8 cellular contexts compared by ENCODE assay signal in genomic region chr10:78407009-78407711, GRCh38.
A peak's percentile ranks its signal among the peaks of the same experiment; 100 is the strongest.
DNase-seq lines count a peak whose midpoint lies in the region; ATAC-seq and TF ChIP-seq lines count a peak whose summit lies in the region.

No MANE protein-coding gene starts in this region.

- TF ChIP-seq CTCF in CD8-positive, alpha-beta T cell (IDR thresholded peaks at IDR 0.05), result no peak

- peak overlapping the region; percentile 42 for H3K4me3 ChIP-seq in CD8-positive, alpha-beta T cell (ENCODE audit: low read depth, low read length)

- no peaks in the 10 kb centered on the region for H3K27me3 ChIP-seq in CD8-positive, alpha-beta T cell (ENCODE audit: insufficient read depth, low read length)

- peak in 6 of 7 experiments; percentile 21 to 64 (median 54) for DNase-seq in CD8-positive, alpha-beta T cell
- DNase-seq in NCI-H460 (ENCODE audit: extremely low read depth, low read depth), result peak; percentile 43
- peak; percentile 56 for DNase-seq in activated T-cell treated with anti-CD3 and anti-CD28 coated beads for 4 hours
- DNase-seq in erythroblast (lab: John Stamatoyannopoulos, UW), result peak; percentile 85 to 86
- peak; percentile 81 for DNase-seq in middle frontal gyrus (ENCODE audit: extremely low spot score, low spot score)
- peak; percentile 35 for DNase-seq in stimulated activated CD8-positive, alpha-beta memory T cell treated with anti-CD3 and anti-CD28 coated beads, Interleukin-7, amount 100 ng/mL, for 24 hours (ENCODE audit: low read depth)

- no peaks in the 10 kb centered on the region for H3K36me3 Mint-ChIP-seq in CD8-positive, alpha-beta T cell

- H3K4me1 ChIP-seq in CD8-positive, alpha-beta T cell (ENCODE audit: insufficient read depth, low read length), result peaks cover 3% of the 10 kb centered on the region

- H3K27ac ChIP-seq in CD8-positive, alpha-beta T cell (ENCODE audit: low read depth, low read length), result no peak overlapping the region

- no peaks in the 10 kb centered on the region for H3K9me3 Mint-ChIP-seq in CD8-positive, alpha-beta T cell

- H3K9me3 ChIP-seq in CD8-positive, alpha-beta T cell (ENCODE audit: low read length), result no peaks in the 10 kb centered on the region

- TF ChIP-seq POLR2A in erythroblast (IDR thresholded peaks at IDR 0.05; ENCODE audit: low read length), result no peak

- peaks cover 31% of the 10 kb centered on the region for H3K27me3 Mint-ChIP-seq in CD8-positive, alpha-beta T cell (ENCODE audit: low read depth)

- H3K36me3 ChIP-seq in CD8-positive, alpha-beta T cell (ENCODE audit: insufficient read depth, low read length), result no peaks in the 10 kb centered on the region

- peak overlapping the region; percentile 74 for H3K4me3 Mint-ChIP-seq in CD8-positive, alpha-beta T cell

- peak; percentile 58 for ATAC-seq in CD8-positive, alpha-beta T cell
- ATAC-seq in HG02678 (IDR thresholded peaks at IDR 0.05; ENCODE audit: unreplicated experiment) (peak; percentile 49), HG03097 (IDR thresholded peaks at IDR 0.05; ENCODE audit: low FRiP score, unreplicated experiment) (no peak)

- POLR2A ChIA-PET in CD8-positive, alpha-beta T cell (lab: Charles Lee), result no interaction called here

- no peak overlapping the region for H3K27ac Mint-ChIP-seq in CD8-positive, alpha-beta T cell

- H3K4me1 Mint-ChIP-seq in CD8-positive, alpha-beta T cell (ENCODE audit: low read depth), result peaks cover 11% of the 10 kb centered on the region

- CTCF ChIA-PET in CD8-positive, alpha-beta T cell (lab: Charles Lee), result interaction anchor here (0.7 to 1.0 kb wide), 2 partner anchors 29 to 103 kb away, joined by 3 read pairs; no protein-coding TSS in a partner anchor

- intact Hi-C loops in CD8-positive, alpha-beta T cell (cut with DNase I, micrococcal nuclease), result no loop called here

Comparison
In these comparisons a context has a peak if more than half of its experiments do, and no peak if none do; other contexts are left out.
1. DNase-seq: peak in every context shown above with its lines; median percentile 86 in erythroblast; 81 in middle frontal gyrus; 56 in activated T-cell treated with anti-CD3 and anti-CD28 coated beads for 4 hours; 54 in CD8-positive, alpha-beta T cell; 43 in NCI-H460; 35 in stimulated activated CD8-positive, alpha-beta memory T cell treated with anti-CD3 and anti-CD28 coated beads, Interleukin-7, amount 100 ng/mL, for 24 hours.